In the genomic region with DNA sequence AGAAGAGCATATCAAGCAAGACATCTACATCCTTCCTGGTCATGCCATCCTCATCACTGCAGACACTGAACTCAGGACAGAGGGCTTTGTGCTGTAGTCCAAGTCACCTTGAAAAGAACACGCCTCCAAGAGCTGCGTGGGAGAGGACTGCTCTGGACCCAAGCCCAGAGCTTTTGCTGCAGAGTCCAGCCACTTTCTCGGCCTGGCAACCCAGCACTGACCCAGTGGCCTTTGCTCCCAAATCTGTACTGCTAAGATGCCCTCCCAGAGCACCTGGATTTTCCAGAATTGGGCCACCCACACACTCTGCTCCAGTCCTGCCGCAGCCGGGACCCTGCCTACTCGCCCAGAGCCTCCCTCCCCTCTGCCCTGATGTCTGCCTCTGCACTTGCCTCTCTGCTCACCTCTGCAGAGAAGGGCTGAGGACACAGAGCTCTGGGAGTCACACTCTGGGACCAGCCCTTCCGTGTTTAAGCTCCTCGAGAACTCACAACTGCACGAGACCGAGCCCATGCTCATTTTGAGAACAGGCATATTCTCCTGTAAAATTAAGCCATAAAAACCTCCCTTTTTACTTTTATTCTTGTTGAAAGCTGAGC, we compare ENCODE assay signal across 2 cellular contexts.
TF ChIP-seq lines count a peak whose summit lies in the region.

No MANE protein-coding gene starts in this region.

TF ChIP-seq in H1, 55 proteins besides CTCF, POLR2A, EP300 and RAD21:
- TF ChIP-seq, protein P1, sequence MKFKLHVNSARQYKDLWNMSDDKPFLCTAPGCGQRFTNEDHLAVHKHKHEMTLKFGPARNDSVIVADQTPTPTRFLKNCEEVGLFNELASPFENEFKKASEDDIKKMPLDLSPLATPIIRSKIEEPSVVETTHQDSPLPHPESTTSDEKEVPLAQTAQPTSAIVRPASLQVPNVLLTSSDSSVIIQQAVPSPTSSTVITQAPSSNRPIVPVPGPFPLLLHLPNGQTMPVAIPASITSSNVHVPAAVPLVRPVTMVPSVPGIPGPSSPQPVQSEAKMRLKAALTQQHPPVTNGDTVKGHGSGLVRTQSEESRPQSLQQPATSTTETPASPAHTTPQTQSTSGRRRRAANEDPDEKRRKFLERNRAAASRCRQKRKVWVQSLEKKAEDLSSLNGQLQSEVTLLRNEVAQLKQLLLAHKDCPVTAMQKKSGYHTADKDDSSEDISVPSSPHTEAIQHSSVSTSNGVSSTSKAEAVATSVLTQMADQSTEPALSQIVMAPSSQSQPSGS (IDR thresholded peaks at IDR 0.05; ENCODE audit: low read length) = no peak
- TF ChIP-seq NANOG (IDR thresholded peaks at IDR 0.05; ENCODE audit: insufficient read depth, low read depth, low read length, poor library complexity, severe bottlenecking) = no peak
- TF ChIP-seq KDM1A (IDR thresholded peaks at IDR 0.05; ENCODE audit: borderline replicate concordance, low read length) = no peak
- no peak for TF ChIP-seq POLR2AphosphoS5 (IDR thresholded peaks at IDR 0.05; ENCODE audit: low read depth, low read length)
- TF ChIP-seq PHF8 (conservative IDR thresholded peaks at IDR 0.05; ENCODE audit: low read depth, low read length) = no peak
- TF ChIP-seq NRF1 (IDR thresholded peaks at IDR 0.05; ENCODE audit: low read depth, low read length) = no peak
- no peak for TF ChIP-seq CHD1 (IDR thresholded peaks at IDR 0.05; ENCODE audit: low read depth, low read length)
- no peak for TF ChIP-seq SP2 (IDR thresholded peaks at IDR 0.05; ENCODE audit: low read length)
- no peak for TF ChIP-seq HDAC2 (IDR thresholded peaks at IDR 0.05; ENCODE audit: borderline replicate concordance in 1 of 2, low read depth in 2 of 2, low read length in 2 of 2)
- no peak for TF ChIP-seq TAF1 (IDR thresholded peaks at IDR 0.05; ENCODE audit: low read depth, low read length)
- no peak for TF ChIP-seq TAF7 (optimal IDR thresholded peaks at IDR 0.05; ENCODE audit: borderline replicate concordance, low read depth, low read length)
- no peak for TF ChIP-seq RXRA (IDR thresholded peaks at IDR 0.05; ENCODE audit: insufficient read depth, low read depth, low read length)
- no peak for TF ChIP-seq EZH2 (IDR thresholded peaks at IDR 0.05; ENCODE audit: low read depth, low read length, severe bottlenecking)
- TF ChIP-seq, protein P2, sequence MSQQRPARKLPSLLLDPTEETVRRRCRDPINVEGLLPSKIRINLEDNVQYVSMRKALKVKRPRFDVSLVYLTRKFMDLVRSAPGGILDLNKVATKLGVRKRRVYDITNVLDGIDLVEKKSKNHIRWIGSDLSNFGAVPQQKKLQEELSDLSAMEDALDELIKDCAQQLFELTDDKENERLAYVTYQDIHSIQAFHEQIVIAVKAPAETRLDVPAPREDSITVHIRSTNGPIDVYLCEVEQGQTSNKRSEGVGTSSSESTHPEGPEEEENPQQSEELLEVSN (IDR thresholded peaks at IDR 0.05) = no peak
- TF ChIP-seq, protein P3, sequence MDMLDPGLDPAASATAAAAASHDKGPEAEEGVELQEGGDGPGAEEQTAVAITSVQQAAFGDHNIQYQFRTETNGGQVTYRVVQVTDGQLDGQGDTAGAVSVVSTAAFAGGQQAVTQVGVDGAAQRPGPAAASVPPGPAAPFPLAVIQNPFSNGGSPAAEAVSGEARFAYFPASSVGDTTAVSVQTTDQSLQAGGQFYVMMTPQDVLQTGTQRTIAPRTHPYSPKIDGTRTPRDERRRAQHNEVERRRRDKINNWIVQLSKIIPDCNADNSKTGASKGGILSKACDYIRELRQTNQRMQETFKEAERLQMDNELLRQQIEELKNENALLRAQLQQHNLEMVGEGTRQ (IDR thresholded peaks at IDR 0.05; ENCODE audit: low read length) = no peak
- TF ChIP-seq BCL11A (IDR thresholded peaks at IDR 0.05; ENCODE audit: low read depth in 2 of 2, low read length in 2 of 2) = no peak
- TF ChIP-seq SIX5 (IDR thresholded peaks at IDR 0.05; ENCODE audit: low read depth, low read length) = no peak

TF ChIP-seq in GM23338, 12 proteins besides CTCF, POLR2A, EP300 and RAD21:
- TF ChIP-seq, protein P4, sequence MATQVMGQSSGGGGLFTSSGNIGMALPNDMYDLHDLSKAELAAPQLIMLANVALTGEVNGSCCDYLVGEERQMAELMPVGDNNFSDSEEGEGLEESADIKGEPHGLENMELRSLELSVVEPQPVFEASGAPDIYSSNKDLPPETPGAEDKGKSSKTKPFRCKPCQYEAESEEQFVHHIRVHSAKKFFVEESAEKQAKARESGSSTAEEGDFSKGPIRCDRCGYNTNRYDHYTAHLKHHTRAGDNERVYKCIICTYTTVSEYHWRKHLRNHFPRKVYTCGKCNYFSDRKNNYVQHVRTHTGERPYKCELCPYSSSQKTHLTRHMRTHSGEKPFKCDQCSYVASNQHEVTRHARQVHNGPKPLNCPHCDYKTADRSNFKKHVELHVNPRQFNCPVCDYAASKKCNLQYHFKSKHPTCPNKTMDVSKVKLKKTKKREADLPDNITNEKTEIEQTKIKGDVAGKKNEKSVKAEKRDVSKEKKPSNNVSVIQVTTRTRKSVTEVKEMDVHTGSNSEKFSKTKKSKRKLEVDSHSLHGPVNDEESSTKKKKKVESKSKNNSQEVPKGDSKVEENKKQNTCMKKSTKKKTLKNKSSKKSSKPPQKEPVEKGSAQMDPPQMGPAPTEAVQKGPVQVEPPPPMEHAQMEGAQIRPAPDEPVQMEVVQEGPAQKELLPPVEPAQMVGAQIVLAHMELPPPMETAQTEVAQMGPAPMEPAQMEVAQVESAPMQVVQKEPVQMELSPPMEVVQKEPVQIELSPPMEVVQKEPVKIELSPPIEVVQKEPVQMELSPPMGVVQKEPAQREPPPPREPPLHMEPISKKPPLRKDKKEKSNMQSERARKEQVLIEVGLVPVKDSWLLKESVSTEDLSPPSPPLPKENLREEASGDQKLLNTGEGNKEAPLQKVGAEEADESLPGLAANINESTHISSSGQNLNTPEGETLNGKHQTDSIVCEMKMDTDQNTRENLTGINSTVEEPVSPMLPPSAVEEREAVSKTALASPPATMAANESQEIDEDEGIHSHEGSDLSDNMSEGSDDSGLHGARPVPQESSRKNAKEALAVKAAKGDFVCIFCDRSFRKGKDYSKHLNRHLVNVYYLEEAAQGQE (IDR thresholded peaks at IDR 0.05; ENCODE audit: unreplicated experiment) = no peak
- TF ChIP-seq STAT1 (IDR thresholded peaks at IDR 0.05; ENCODE audit: unreplicated experiment) (no peak), ZNF331 (CRISPR knock-in tag; IDR thresholded peaks at IDR 0.05; ENCODE audit: low read depth) (no peak), EZH2 (IDR thresholded peaks at IDR 0.05; ENCODE audit: low read depth, unreplicated experiment) (no peak)
- TF ChIP-seq, protein P5, sequence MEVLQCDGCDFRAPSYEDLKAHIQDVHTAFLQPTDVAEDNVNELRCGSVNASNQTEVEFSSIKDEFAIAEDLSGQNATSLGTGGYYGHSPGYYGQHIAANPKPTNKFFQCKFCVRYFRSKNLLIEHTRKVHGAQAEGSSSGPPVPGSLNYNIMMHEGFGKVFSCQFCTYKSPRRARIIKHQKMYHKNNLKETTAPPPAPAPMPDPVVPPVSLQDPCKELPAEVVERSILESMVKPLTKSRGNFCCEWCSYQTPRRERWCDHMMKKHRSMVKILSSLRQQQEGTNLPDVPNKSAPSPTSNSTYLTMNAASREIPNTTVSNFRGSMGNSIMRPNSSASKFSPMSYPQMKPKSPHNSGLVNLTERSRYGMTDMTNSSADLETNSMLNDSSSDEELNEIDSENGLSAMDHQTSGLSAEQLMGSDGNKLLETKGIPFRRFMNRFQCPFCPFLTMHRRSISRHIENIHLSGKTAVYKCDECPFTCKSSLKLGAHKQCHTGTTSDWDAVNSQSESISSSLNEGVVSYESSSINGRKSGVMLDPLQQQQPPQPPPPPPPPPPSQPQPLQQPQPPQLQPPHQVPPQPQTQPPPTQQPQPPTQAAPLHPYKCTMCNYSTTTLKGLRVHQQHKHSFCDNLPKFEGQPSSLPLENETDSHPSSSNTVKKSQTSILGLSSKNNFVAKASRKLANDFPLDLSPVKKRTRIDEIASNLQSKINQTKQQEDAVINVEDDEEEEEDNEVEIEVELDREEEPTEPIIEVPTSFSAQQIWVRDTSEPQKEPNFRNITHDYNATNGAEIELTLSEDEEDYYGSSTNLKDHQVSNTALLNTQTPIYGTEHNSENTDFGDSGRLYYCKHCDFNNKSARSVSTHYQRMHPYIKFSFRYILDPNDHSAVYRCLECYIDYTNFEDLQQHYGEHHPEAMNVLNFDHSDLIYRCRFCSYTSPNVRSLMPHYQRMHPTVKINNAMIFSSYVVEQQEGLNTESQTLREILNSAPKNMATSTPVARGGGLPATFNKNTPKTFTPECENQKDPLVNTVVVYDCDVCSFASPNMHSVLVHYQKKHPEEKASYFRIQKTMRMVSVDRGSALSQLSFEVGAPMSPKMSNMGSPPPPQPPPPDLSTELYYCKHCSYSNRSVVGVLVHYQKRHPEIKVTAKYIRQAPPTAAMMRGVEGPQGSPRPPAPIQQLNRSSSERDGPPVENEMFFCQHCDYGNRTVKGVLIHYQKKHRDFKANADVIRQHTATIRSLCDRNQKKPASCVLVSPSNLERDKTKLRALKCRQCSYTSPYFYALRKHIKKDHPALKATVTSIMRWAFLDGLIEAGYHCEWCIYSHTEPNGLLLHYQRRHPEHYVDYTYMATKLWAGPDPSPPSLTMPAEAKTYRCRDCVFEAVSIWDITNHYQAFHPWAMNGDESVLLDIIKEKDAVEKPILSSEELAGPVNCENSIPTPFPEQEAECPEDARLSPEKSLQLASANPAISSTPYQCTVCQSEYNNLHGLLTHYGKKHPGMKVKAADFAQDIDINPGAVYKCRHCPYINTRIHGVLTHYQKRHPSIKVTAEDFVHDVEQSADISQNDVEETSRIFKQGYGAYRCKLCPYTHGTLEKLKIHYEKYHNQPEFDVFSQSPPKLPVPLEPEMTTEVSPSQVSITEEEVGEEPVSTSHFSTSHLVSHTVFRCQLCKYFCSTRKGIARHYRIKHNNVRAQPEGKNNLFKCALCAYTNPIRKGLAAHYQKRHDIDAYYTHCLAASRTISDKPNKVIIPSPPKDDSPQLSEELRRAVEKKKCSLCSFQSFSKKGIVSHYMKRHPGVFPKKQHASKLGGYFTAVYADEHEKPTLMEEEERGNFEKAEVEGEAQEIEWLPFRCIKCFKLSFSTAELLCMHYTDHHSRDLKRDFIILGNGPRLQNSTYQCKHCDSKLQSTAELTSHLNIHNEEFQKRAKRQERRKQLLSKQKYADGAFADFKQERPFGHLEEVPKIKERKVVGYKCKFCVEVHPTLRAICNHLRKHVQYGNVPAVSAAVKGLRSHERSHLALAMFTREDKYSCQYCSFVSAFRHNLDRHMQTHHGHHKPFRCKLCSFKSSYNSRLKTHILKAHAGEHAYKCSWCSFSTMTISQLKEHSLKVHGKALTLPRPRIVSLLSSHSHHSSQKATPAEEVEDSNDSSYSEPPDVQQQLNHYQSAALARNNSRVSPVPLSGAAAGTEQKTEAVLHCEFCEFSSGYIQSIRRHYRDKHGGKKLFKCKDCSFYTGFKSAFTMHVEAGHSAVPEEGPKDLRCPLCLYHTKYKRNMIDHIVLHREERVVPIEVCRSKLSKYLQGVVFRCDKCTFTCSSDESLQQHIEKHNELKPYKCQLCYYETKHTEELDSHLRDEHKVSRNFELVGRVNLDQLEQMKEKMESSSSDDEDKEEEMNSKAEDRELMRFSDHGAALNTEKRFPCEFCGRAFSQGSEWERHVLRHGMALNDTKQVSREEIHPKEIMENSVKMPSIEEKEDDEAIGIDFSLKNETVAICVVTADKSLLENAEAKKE (CRISPR knock-in tag; IDR thresholded peaks at IDR 0.05) = no peak
